In genomic region chr3:52679139-52679538, GRCh38 we compare ENCODE assay signal across 1 cellular context.
TF ChIP-seq lines count a peak whose summit lies in the region.

No MANE protein-coding gene starts in this region.

TF ChIP-seq in A549, 52 proteins besides CTCF, POLR2A, EP300 and RAD21 (continued from another document):
- no peak for TF ChIP-seq TFCP2L1 (CRISPR knock-in tag; IDR thresholded peaks at IDR 0.05)
- TF ChIP-seq ZSCAN20 (CRISPR knock-in tag; IDR thresholded peaks at IDR 0.05) = no peak
- no peak for TF ChIP-seq CBX2 (IDR thresholded peaks at IDR 0.05; ENCODE audit: borderline replicate concordance, low read depth)
- TF ChIP-seq CHD4 (IDR thresholded peaks at IDR 0.05; ENCODE audit: borderline replicate concordance) = no peak
- no peak for TF ChIP-seq SREBF2 (IDR thresholded peaks at IDR 0.05)
- TF ChIP-seq HOXA7 (CRISPR knock-in tag; IDR thresholded peaks at IDR 0.05) = no peak
- TF ChIP-seq JUNB (IDR thresholded peaks at IDR 0.05) = no peak
- no peak for TF ChIP-seq REST (IDR thresholded peaks at IDR 0.05)
- TF ChIP-seq SMC3 (IDR thresholded peaks at IDR 0.05) = no peak
- no peak for TF ChIP-seq TP53 (CRISPR knock-in tag; IDR thresholded peaks at IDR 0.05)
- no peak for TF ChIP-seq HOXB13 (CRISPR knock-in tag; IDR thresholded peaks at IDR 0.05; ENCODE audit: low read depth)
- no peak for TF ChIP-seq MYC (IDR thresholded peaks at IDR 0.05; ENCODE audit: borderline replicate concordance, low read length)
